8 cellular contexts compared by ENCODE assay signal in the genomic region with DNA sequence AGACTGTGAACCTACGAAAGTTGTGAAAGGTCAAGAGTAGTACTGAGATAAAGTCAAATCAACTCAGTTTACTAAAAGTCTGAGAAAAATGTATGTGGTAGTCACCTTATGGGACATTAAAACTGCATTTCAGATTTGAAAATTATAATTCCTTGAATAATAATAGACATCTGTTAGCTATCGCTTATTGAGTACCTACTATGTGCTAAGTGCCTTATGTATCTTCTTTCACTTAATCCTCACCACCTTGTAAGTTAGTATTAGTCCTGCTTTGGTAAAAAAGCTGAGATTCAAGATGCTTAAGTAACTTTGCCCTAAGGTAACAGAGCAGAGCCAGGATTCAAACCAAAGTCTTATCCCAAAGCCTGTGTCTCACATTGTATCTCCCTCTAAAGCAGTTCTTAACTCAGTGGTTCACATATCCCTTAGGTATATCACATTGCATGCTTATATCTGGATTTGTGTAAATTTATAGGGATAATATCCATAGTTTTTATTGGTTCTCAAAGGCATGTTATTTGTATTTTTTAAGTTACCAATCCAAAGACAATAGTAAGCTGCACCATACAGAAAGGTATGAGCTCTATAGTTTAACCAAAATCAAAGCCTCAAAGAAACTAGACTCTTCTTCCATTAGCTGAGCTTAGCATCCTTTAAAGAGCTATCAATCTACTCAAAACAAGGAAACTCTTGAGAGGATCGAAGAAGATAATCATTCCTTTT. TPM values are rescaled to one million over a fixed set of nuclear protein-coding genes. Genes with fewer than 3 reads are reported as not detected.
DNase-seq lines count a peak whose midpoint lies in the region; ATAC-seq and TF ChIP-seq lines count a peak whose summit lies in the region.

No MANE protein-coding gene starts in this region.

- H3K4me1 Mint-ChIP-seq in IgD-negative memory B cell: peaks cover 27 to 39% (median 36%) of the 10 kb centered on the region in 3 donors
- peaks cover 48% of the 10 kb centered on the region for H3K4me1 Mint-ChIP-seq in central memory CD8-positive, alpha-beta T cell
- peaks cover 27 to 60% (median 51%) of the 10 kb centered on the region in 7 donors for H3K4me1 Mint-ChIP-seq in naive thymus-derived CD4-positive, alpha-beta T cell

- peak overlapping the region; percentile 83 for H3K27ac ChIP-seq in naive thymus-derived CD4-positive, alpha-beta T cell (ENCODE audit: low read depth, low read length)

- CTCF ChIA-PET in naive thymus-derived CD4-positive, alpha-beta T cell (lab: Charles Lee): interaction anchor here (0.8 to 6.9 kb wide), 9 partner anchors 8 to 284 kb away, joined by 3 to 120 read pairs (median 4); no protein-coding TSS in a partner anchor

- ATAC-seq in central memory CD8-positive, alpha-beta T cell (replicated peaks; ENCODE audit: extremely low read depth, poor library complexity, severe bottlenecking): peak; percentile 9
- no peak for ATAC-seq in naive thymus-derived CD4-positive, alpha-beta T cell
- no peak for ATAC-seq in HG02884 (IDR thresholded peaks at IDR 0.05; ENCODE audit: unreplicated experiment)
- ATAC-seq in GM21723 (IDR thresholded peaks at IDR 0.05; ENCODE audit: unreplicated experiment): no peak
- no peak for ATAC-seq in GM19452 (IDR thresholded peaks at IDR 0.05; ENCODE audit: unreplicated experiment)

- peak overlapping the region; percentile 100 for H3K4me3 ChIP-seq in AG09309 (ENCODE audit: control insufficient read depth, low read depth, low read length)
- H3K4me3 ChIP-seq in naive thymus-derived CD4-positive, alpha-beta T cell (ENCODE audit: low read length): peak overlapping the region; percentile 72

- H3K27me3 Mint-ChIP-seq in IgD-negative memory B cell: no peaks in the 10 kb centered on the region
- H3K27me3 Mint-ChIP-seq in central memory CD8-positive, alpha-beta T cell: no peaks in the 10 kb centered on the region
- no peaks in the 10 kb centered on the region for H3K27me3 Mint-ChIP-seq in naive thymus-derived CD4-positive, alpha-beta T cell

- DNase-seq in AG09309 (ENCODE audit: low read depth): no peak
- no peak for DNase-seq in central memory CD8-positive, alpha-beta T cell (ENCODE audit: low spot score in 2 of 2)
- DNase-seq in naive thymus-derived CD4-positive, alpha-beta T cell: no peak
- DNase-seq in stimulated activated CD4-positive, alpha-beta T cell treated with anti-CD3 and anti-CD28 coated beads, Interleukin-4, amount 100 ng/mL, for 24 hours: no peak

- H3K36me3 ChIP-seq in naive thymus-derived CD4-positive, alpha-beta T cell (ENCODE audit: control insufficient read depth in 2 of 3, insufficient read depth in 3 of 3, low read length in 3 of 3): peaks cover 0 to 13% (median 0%) of the 10 kb centered on the region in 3 experiments

- peaks cover 15 to 25% of the 10 kb centered on the region in 2 donors for H3K4me1 ChIP-seq in naive thymus-derived CD4-positive, alpha-beta T cell (ENCODE audit: control insufficient read depth in 2 of 2, insufficient read depth in 2 of 2, low read length in 2 of 2)

- intact Hi-C loops in naive thymus-derived CD4-positive, alpha-beta T cell (cut with micrococcal nuclease): loop anchor here (5.0 to 10.0 kb wide), 5 partner anchors 601 to 1424 kb away; a partner anchor contains a TSS

- no peaks in the 10 kb centered on the region for H3K9me3 ChIP-seq in naive thymus-derived CD4-positive, alpha-beta T cell (ENCODE audit: control insufficient read depth in 2 of 3, low read length in 3 of 3)

- H3K36me3 Mint-ChIP-seq in IgD-negative memory B cell: peaks cover 6% of the 10 kb centered on the region
- peaks cover 10% of the 10 kb centered on the region for H3K36me3 Mint-ChIP-seq in central memory CD8-positive, alpha-beta T cell (ENCODE audit: insufficient read depth)
- peaks cover 13 to 33% (median 31%) of the 10 kb centered on the region in 5 donors for H3K36me3 Mint-ChIP-seq in naive thymus-derived CD4-positive, alpha-beta T cell

- H3K27me3 ChIP-seq in naive thymus-derived CD4-positive, alpha-beta T cell (ENCODE audit: control insufficient read depth in 2 of 2, insufficient read depth in 2 of 2, low read length in 2 of 2): no peaks in the 10 kb centered on the region

- H3K27ac Mint-ChIP-seq in IgD-negative memory B cell: peak overlapping the region; percentile 82 to 95 (median 90)
- H3K27ac Mint-ChIP-seq in central memory CD8-positive, alpha-beta T cell (ENCODE audit: low read depth): peak overlapping the region; percentile 93
- peak overlapping the region; percentile 91 to 97 (median 93) for H3K27ac Mint-ChIP-seq in naive thymus-derived CD4-positive, alpha-beta T cell

- no peaks in the 10 kb centered on the region for H3K9me3 Mint-ChIP-seq in IgD-negative memory B cell
- no peaks in the 10 kb centered on the region for H3K9me3 Mint-ChIP-seq in central memory CD8-positive, alpha-beta T cell
- no peaks in the 10 kb centered on the region for H3K9me3 Mint-ChIP-seq in naive thymus-derived CD4-positive, alpha-beta T cell

- TF ChIP-seq CTCF in AG09309 (IDR thresholded peaks at IDR 0.05; ENCODE audit: control insufficient read depth, insufficient read depth, low read depth, low read length, missing control alignments): no peak

- H3K4me3 Mint-ChIP-seq in IgD-negative memory B cell: peak overlapping the region; percentile 95 to 99 (median 98)
- H3K4me3 Mint-ChIP-seq in central memory CD8-positive, alpha-beta T cell: peak overlapping the region; percentile 90
- H3K4me3 Mint-ChIP-seq in naive thymus-derived CD4-positive, alpha-beta T cell: peak overlapping the region; percentile 87 to 98 (median 94)

- POLR2A ChIA-PET in naive thymus-derived CD4-positive, alpha-beta T cell (lab: Charles Lee): interaction anchor here (0.7 to 6.0 kb wide), 6 partner anchors 9 to 275 kb away, joined by 3 to 85 read pairs (median 10); a partner anchor contains a TSS

RNA-seq across cellular contexts. Expression of a gene that starts 0.9 kb away (rescaled TPM):
- 79.0 TPM for polyA plus RNA-seq in IgD-negative memory B cell
- 10 to 100 TPM; 21.1 to 57.4 (median 25.1) TPM for total RNA-seq in naive thymus-derived CD4-positive, alpha-beta T cell
- polyA plus RNA-seq in naive thymus-derived CD4-positive, alpha-beta T cell: 100 to 1,000 TPM; 122 to 142 TPM

RNA-seq across cellular contexts. Expression of a gene that starts 22.5 kb away (rescaled TPM):
- not detected for polyA plus RNA-seq in IgD-negative memory B cell
- under 1 TPM in 1 of 5 experiments, not detected in 4; 0.86 TPM for total RNA-seq in naive thymus-derived CD4-positive, alpha-beta T cell
- polyA plus RNA-seq in naive thymus-derived CD4-positive, alpha-beta T cell: not detected
